ENCODE assay signal across 16 cellular contexts in genomic region chr17:64156670-64157069, GRCh38. TPM values are rescaled to one million over a fixed set of nuclear protein-coding genes. Genes with fewer than 3 reads are reported as not detected.
DNase-seq lines count a peak whose midpoint lies in the region; ATAC-seq and TF ChIP-seq lines count a peak whose summit lies in the region.
"Had no signal": no experiment of that assay in that cellular context is flagged by ENCODE, and none has a peak within 500 bp of the region (broad histone marks: within the 10 kb centered on the region; RNA-seq: fewer than 3 reads in every experiment).

No MANE protein-coding gene starts in this region.

- no peak overlapping the region for H3K9ac ChIP-seq in SK-N-SH

- peaks cover 18 to 84% of the 10 kb centered on the region in 2 experiments for H3K36me3 ChIP-seq in SK-N-SH (replicated peaks in 1 of 2; ENCODE audit: control insufficient read depth in 1 of 2, insufficient read depth in 2 of 2, low read length in 1 of 2)
- H3K36me3 ChIP-seq in upper lobe of left lung: peaks cover 0 to 18% (median 3%) of the 10 kb centered on the region in 4 donors

- TF ChIP-seq EP300 in SK-N-SH (IDR thresholded peaks at IDR 0.05; ENCODE audit: borderline replicate concordance in 1 of 2, low read depth in 1 of 2, low read length in 1 of 2) (no peak), upper lobe of left lung (IDR thresholded peaks at IDR 0.05) (no peak)

- H3K4me1 Mint-ChIP-seq in osteocyte (ENCODE audit: unreplicated experiment): peaks cover 58% of the 10 kb centered on the region
- no peaks in the 10 kb centered on the region for H3K4me1 Mint-ChIP-seq in activated naive CD8-positive, alpha-beta T cell treated with anti-CD3 and anti-CD28 coated beads for 36 hours
- H3K4me1 Mint-ChIP-seq: activated naive CD4-positive, alpha-beta T cell treated with anti-CD3 and anti-CD28 coated beads, Interleukin-2, amount 50 U/mL, for 24 hours had no signal

- TF ChIP-seq CTCF in SK-N-SH (IDR thresholded peaks at IDR 0.05) (no peak), osteocyte (IDR thresholded peaks at IDR 0.05) (no peak), upper lobe of left lung (IDR thresholded peaks at IDR 0.05) (no peak)

- H3K27ac ChIP-seq in SK-N-SH (ENCODE audit: low read depth in 2 of 2, low read length in 1 of 2): peak overlapping the region in 1 of 2 experiments; percentile 72; a peak in 2 of 4 replicates
- peak overlapping the region; percentile 93 for H3K27ac ChIP-seq in right cardiac atrium (ENCODE audit: low read length)
- peak overlapping the region; percentile 70 to 88 (median 85) for H3K27ac ChIP-seq in upper lobe of left lung
- H3K27ac ChIP-seq: HL-60, SK-N-MC had no signal

- no peak for TF ChIP-seq POLR2A in upper lobe of left lung (IDR thresholded peaks at IDR 0.05)

- DNase-seq in SK-N-SH: no peak
- DNase-seq in right cardiac atrium: no peak
- DNase-seq in osteocyte (ENCODE audit: extremely low spot score, unreplicated experiment): no peak
- no peak for DNase-seq in upper lobe of left lung
- no peak for DNase-seq in Kasumi-1 (lab: John Stamatoyannopoulos, UW)
- no peak for DNase-seq in RPMI8226
- DNase-seq in activated naive CD8-positive, alpha-beta T cell treated with anti-CD3 and anti-CD28 coated beads for 36 hours: no peak
- DNase-seq: CD8-positive, alpha-beta memory T cell; NCI-H2081 treated with DMSO at 0.1 percent for 48 hours; stimulated activated CD4-positive, alpha-beta T cell treated with anti-CD3 and anti-CD28 coated beads, Interleukin-2, amount 100 ng/mL, for 48 hours had no signal

- H3K4me2 ChIP-seq in SK-N-SH: no peak overlapping the region; the same call in 1 of the 2 replicates

- no peak for TF ChIP-seq RAD21 in SK-N-SH (IDR thresholded peaks at IDR 0.05; ENCODE audit: low read length)

- no peaks in the 10 kb centered on the region for H3K9me3 Mint-ChIP-seq in osteocyte (ENCODE audit: unreplicated experiment)
- H3K9me3 Mint-ChIP-seq in activated naive CD8-positive, alpha-beta T cell treated with anti-CD3 and anti-CD28 coated beads for 36 hours: no peaks in the 10 kb centered on the region
- H3K9me3 Mint-ChIP-seq: activated naive CD4-positive, alpha-beta T cell treated with anti-CD3 and anti-CD28 coated beads, Interleukin-2, amount 50 U/mL, for 24 hours; CD8-positive, alpha-beta memory T cell; central memory CD8-positive, alpha-beta T cell had no signal

- H3K4me1 ChIP-seq in SK-N-SH (ENCODE audit: control insufficient read depth in 1 of 2, insufficient read depth in 2 of 2, low read depth in 1 of 2, low read length in 1 of 2) (peaks cover 0 to 60% of the 10 kb centered on the region in 2 experiments; a peak in 2 of 4 replicates), right cardiac atrium (ENCODE audit: control insufficient read depth, insufficient read depth, low read length) (peaks cover 23% of the 10 kb centered on the region), upper lobe of left lung (peaks cover 47 to 65% (median 63%) of the 10 kb centered on the region in 4 donors)

- CTCF ChIA-PET in SK-N-SH (lab: Yijun Ruan, JAX): interaction anchor here (0.9 to 1.4 kb wide), 4 partner anchors 9 to 128 kb away, joined by 3 to 7 read pairs (median 6); no protein-coding TSS in a partner anchor

- intact Hi-C loops in right cardiac atrium (cut with DNase I): loop anchor here in 2 of 4 donors (10.0 kb wide), 2 partner anchors 48 to 108 kb away; partner anchors contain the start of gene TEX2 (in 1 of the 2)

- H3F3A ChIP-seq in SK-N-SH (replicated peaks; ENCODE audit: insufficient read depth): peaks cover under 1% of the 10 kb centered on the region

- H2AFZ ChIP-seq in SK-N-SH (ENCODE audit: low read depth): no peak overlapping the region

- peaks cover 33% of the 10 kb centered on the region for H3K36me3 Mint-ChIP-seq in osteocyte (ENCODE audit: unreplicated experiment)
- peaks cover 9% of the 10 kb centered on the region for H3K36me3 Mint-ChIP-seq in activated naive CD8-positive, alpha-beta T cell treated with anti-CD3 and anti-CD28 coated beads for 36 hours
- H3K36me3 Mint-ChIP-seq: activated naive CD4-positive, alpha-beta T cell treated with anti-CD3 and anti-CD28 coated beads, Interleukin-2, amount 50 U/mL, for 24 hours had no signal

- ATAC-seq in SK-N-SH treated with all-trans-retinoic acid at 6 μM for 48 hours (peak; percentile 24), right cardiac atrium (peak in 1 of 2 donors; percentile 3), upper lobe of left lung (ENCODE audit: low FRiP score in 2 of 2) (no peak)

- H3K9me3 ChIP-seq in SK-N-SH: no peaks in the 10 kb centered on the region
- H3K9me3 ChIP-seq in right cardiac atrium (ENCODE audit: control insufficient read depth, low read length): no peaks in the 10 kb centered on the region
- H3K9me3 ChIP-seq in upper lobe of left lung: no peaks in the 10 kb centered on the region

- no peaks in the 10 kb centered on the region for H3K27me3 Mint-ChIP-seq in osteocyte (ENCODE audit: unreplicated experiment)
- no peaks in the 10 kb centered on the region for H3K27me3 Mint-ChIP-seq in activated naive CD8-positive, alpha-beta T cell treated with anti-CD3 and anti-CD28 coated beads for 36 hours
- H3K27me3 Mint-ChIP-seq: activated naive CD4-positive, alpha-beta T cell treated with anti-CD3 and anti-CD28 coated beads, Interleukin-2, amount 50 U/mL, for 24 hours; CD8-positive, alpha-beta memory T cell; central memory CD8-positive, alpha-beta T cell; progenitor cell of endocrine pancreas had no signal

- no peak overlapping the region for H3K4me3 ChIP-seq in SK-N-SH (ENCODE audit: low read depth in 2 of 2, low read length in 1 of 2)
- no peak overlapping the region for H3K4me3 ChIP-seq in right cardiac atrium (ENCODE audit: low read length)
- H3K4me3 ChIP-seq in upper lobe of left lung: no peak overlapping the region
- H3K4me3 ChIP-seq: SK-N-MC had no signal

- H3K4me3 Mint-ChIP-seq in osteocyte (ENCODE audit: unreplicated experiment): no peak overlapping the region
- no peak overlapping the region for H3K4me3 Mint-ChIP-seq in activated naive CD8-positive, alpha-beta T cell treated with anti-CD3 and anti-CD28 coated beads for 36 hours
- H3K4me3 Mint-ChIP-seq: activated naive CD4-positive, alpha-beta T cell treated with anti-CD3 and anti-CD28 coated beads, Interleukin-2, amount 50 U/mL, for 24 hours; CD8-positive, alpha-beta memory T cell; central memory CD8-positive, alpha-beta T cell had no signal

- WGBS in SK-N-SH (ENCODE audit: low lambda C conversion rate): 91% methylated on average over 2 of the region's 2 CpGs
- 83% methylated on average over 2 of the region's 2 CpGs for WGBS in right cardiac atrium
- WGBS in upper lobe of left lung, 2 donors: 91 to 98% methylated on average over 1 to 2 of the region's 2 CpGs

- H3K27me3 ChIP-seq in SK-N-SH (ENCODE audit: insufficient read depth): no peaks in the 10 kb centered on the region
- H3K27me3 ChIP-seq in right cardiac atrium (ENCODE audit: control insufficient read depth, insufficient read depth): no peaks in the 10 kb centered on the region
- H3K27me3 ChIP-seq in upper lobe of left lung: no peaks in the 10 kb centered on the region

- no peaks in the 10 kb centered on the region for H3K9me2 ChIP-seq in SK-N-SH

- H3K79me2 ChIP-seq in SK-N-SH (ENCODE audit: insufficient read depth): no peaks in the 10 kb centered on the region

- H3K27ac Mint-ChIP-seq in osteocyte (ENCODE audit: unreplicated experiment): peak overlapping the region; percentile 77
- no peak overlapping the region for H3K27ac Mint-ChIP-seq in activated naive CD8-positive, alpha-beta T cell treated with anti-CD3 and anti-CD28 coated beads for 36 hours
- H3K27ac Mint-ChIP-seq: activated naive CD4-positive, alpha-beta T cell treated with anti-CD3 and anti-CD28 coated beads, Interleukin-2, amount 50 U/mL, for 24 hours; CD8-positive, alpha-beta memory T cell had no signal

- H4K20me1 ChIP-seq in SK-N-SH (ENCODE audit: insufficient read depth): no peaks in the 10 kb centered on the region

- POLR2A ChIA-PET in SK-N-SH (lab: Yijun Ruan, JAX): interaction anchor here (0.8 to 1.1 kb wide), 2 partner anchors 10 to 11 kb away, joined by 3 to 7 read pairs; no protein-coding TSS in a partner anchor

TF ChIP-seq in SK-N-SH treated with all-trans-retinoic acid at 6 μM for 48 hours, 23 proteins besides CTCF, POLR2A, EP300 and RAD21 (continues in another document):
- TF ChIP-seq ZNF565 (CRISPR knock-in tag; conservative IDR thresholded peaks at IDR 0.05; ENCODE audit: low read depth) (no peak), SNAI2 (CRISPR knock-in tag; IDR thresholded peaks at IDR 0.05) (no peak), ZNF70 (CRISPR knock-in tag; IDR thresholded peaks at IDR 0.05) (no peak), GLIS3 (CRISPR knock-in tag; IDR thresholded peaks at IDR 0.05) (no peak), ZFP30 (CRISPR knock-in tag; IDR thresholded peaks at IDR 0.05) (no peak), ARNTL (CRISPR knock-in tag; IDR thresholded peaks at IDR 0.05; ENCODE audit: borderline replicate concordance, low read depth) (no peak), ESRRG (CRISPR knock-in tag; IDR thresholded peaks at IDR 0.05) (no peak), CSDC2 (CRISPR knock-in tag; IDR thresholded peaks at IDR 0.05) (no peak)

TF ChIP-seq in SK-N-SH, 30 proteins besides CTCF, POLR2A, EP300 and RAD21:
- TF ChIP-seq FOSL2 (IDR thresholded peaks at IDR 0.05; ENCODE audit: borderline replicate concordance, low read depth) (no peak), ELF1 (IDR thresholded peaks at IDR 0.05) (no peak), GABPA (IDR thresholded peaks at IDR 0.05; ENCODE audit: low read depth) (no peak), FOXM1 (IDR thresholded peaks at IDR 0.05; ENCODE audit: low read depth) (no peak), NFIC (IDR thresholded peaks at IDR 0.05; ENCODE audit: borderline replicate concordance) (no peak)

RNA-seq across cellular contexts. Expression of gene ERN1, which starts 26.7 kb away (rescaled TPM):
- polyA plus RNA-seq in SK-N-SH (2012; rRNA removed) (6.9 and 7.3 TPM in 2 replicates), right cardiac atrium (3.3 TPM)
- 5.2 and 6.2 TPM in 2 replicates for polyA plus RNA-seq in SK-N-SH (2012; cell fraction: cytosol; rRNA removed)
- 11.4 and 12.2 TPM in 2 replicates for polyA plus RNA-seq in SK-N-SH (2012; cell fraction: nucleus; rRNA removed)
- total RNA-seq in right cardiac atrium (10 to 100 TPM in 2 of 4 donors, 1 to 10 TPM in 2; 8.9 to 11.4 (median 10.0) TPM), osteocyte (20.8 and 21.4 TPM in 2 replicates), upper lobe of left lung (10 to 100 TPM; 32.8 to 65.0 (median 41.9) TPM)
- total RNA-seq in activated naive CD8-positive, alpha-beta T cell treated with anti-CD3 and anti-CD28 coated beads for 36 hours: 1 to 10 TPM; 7.6 to 9.0 TPM
